In the genomic region with DNA sequence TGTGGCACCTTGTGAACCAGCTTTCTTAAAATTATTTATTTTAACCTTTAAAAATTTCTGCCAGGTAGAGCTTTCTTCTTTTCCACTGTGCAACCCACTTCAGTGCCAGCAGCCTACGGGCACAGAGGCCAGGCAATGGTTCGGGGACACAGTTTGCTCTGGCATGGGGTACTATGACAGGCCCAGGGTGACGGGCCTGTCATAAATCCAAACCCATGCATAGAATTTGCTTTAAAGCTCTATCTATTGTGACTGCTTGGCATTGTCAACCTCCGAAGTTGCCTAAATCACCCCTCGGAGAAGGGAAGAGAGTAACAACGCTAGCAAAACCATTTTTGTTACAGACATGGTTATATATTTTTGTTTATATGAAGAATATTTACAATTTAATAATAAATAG, we compare ENCODE assay signal across 8 cellular contexts. TPM values are rescaled to one million over a fixed set of nuclear protein-coding genes. Genes with fewer than 3 reads are reported as not detected.
DNase-seq lines count a peak whose midpoint lies in the region; ATAC-seq and TF ChIP-seq lines count a peak whose summit lies in the region.

No MANE protein-coding gene starts in this region.

- no peaks in the 10 kb centered on the region for H3K9me3 Mint-ChIP-seq in endodermal cell
- no peaks in the 10 kb centered on the region for H3K9me3 Mint-ChIP-seq in progenitor cell of endocrine pancreas (ENCODE audit: low read depth)

- peak overlapping the region; percentile 100 for H3K4me3 ChIP-seq in GM08714 (ENCODE audit: low read length)
- peak overlapping the region; percentile 69 for H3K4me3 ChIP-seq in NT2/D1 (ENCODE audit: insufficient read length, low read depth)
- peak overlapping the region; percentile 94 for H3K4me3 ChIP-seq in endodermal cell (ENCODE audit: low read length)

- DNase-seq in NT2/D1 (ENCODE audit: low read depth, low spot score) (no peak), endodermal cell (no peak), progenitor cell of endocrine pancreas (ENCODE audit: low spot score, unreplicated experiment) (no peak), OCI-M2 (lab: John Stamatoyannopoulos, UW; ENCODE audit: unreplicated experiment) (no peak), NCI-H524 treated with DMSO at 0.1 percent for 48 hours (lab: John Stamatoyannopoulos, UW) (no peak)
- no peak for DNase-seq in activated CD4-positive, CD25-positive, alpha-beta regulatory T cell treated with anti-CD3 and anti-CD28 coated beads, Interleukin-2, amount 50 U/mL, for 72 hours

- peaks cover 2% of the 10 kb centered on the region for H3K4me1 ChIP-seq in NT2/D1 (ENCODE audit: insufficient read depth, insufficient read length)
- H3K4me1 ChIP-seq in endodermal cell (ENCODE audit: control insufficient read depth, insufficient read depth, low read length): peaks cover 9% of the 10 kb centered on the region

- no peak for TF ChIP-seq CTCF in endodermal cell (conservative IDR thresholded peaks at IDR 0.05)
- TF ChIP-seq CTCF in progenitor cell of endocrine pancreas (IDR thresholded peaks at IDR 0.05; ENCODE audit: unreplicated experiment): no peak

- H3K36me3 ChIP-seq in NT2/D1 (ENCODE audit: insufficient read depth, insufficient read length, low read length) (peaks cover 53% of the 10 kb centered on the region), endodermal cell (ENCODE audit: control insufficient read depth, insufficient read depth, low read length) (peaks cover 38% of the 10 kb centered on the region)

- H3K27ac ChIP-seq in endodermal cell (ENCODE audit: low read depth, low read length): no peak overlapping the region

- H3K9ac ChIP-seq in NT2/D1 (ENCODE audit: insufficient read length, low read depth) (no peak overlapping the region), endodermal cell (ENCODE audit: extremely low read depth, low read length, poor library complexity, severe bottlenecking) (peak overlapping the region; percentile 92)

- H3K9me3 ChIP-seq in NT2/D1 (ENCODE audit: insufficient read depth, low read length) (no peaks in the 10 kb centered on the region), endodermal cell (ENCODE audit: control insufficient read depth, low read length) (no peaks in the 10 kb centered on the region)

- ATAC-seq in HG02759 (IDR thresholded peaks at IDR 0.05; ENCODE audit: unreplicated experiment): no peak

- 71 to 79% methylated on average over 3 to 6 of the region's 6 CpGs for WGBS in endodermal cell (ENCODE audit: insufficient coverage in 1 of 2, insufficient read length in 1 of 2), 2 experiments

- H3K27me3 Mint-ChIP-seq in endodermal cell (ENCODE audit: insufficient read depth) (peaks cover 4% of the 10 kb centered on the region), progenitor cell of endocrine pancreas (peaks cover 6% of the 10 kb centered on the region)

- peaks cover 32% of the 10 kb centered on the region for H3K36me3 Mint-ChIP-seq in endodermal cell (ENCODE audit: low read depth)
- H3K36me3 Mint-ChIP-seq in progenitor cell of endocrine pancreas (ENCODE audit: insufficient read depth): peaks cover 23% of the 10 kb centered on the region

- H3K4me1 Mint-ChIP-seq in endodermal cell (peaks cover 9% of the 10 kb centered on the region), progenitor cell of endocrine pancreas (ENCODE audit: low read depth) (peaks cover 13% of the 10 kb centered on the region)

- no peaks in the 10 kb centered on the region for H3K27me3 ChIP-seq in NT2/D1 (ENCODE audit: insufficient read depth, insufficient read length)
- H3K27me3 ChIP-seq in endodermal cell (ENCODE audit: control insufficient read depth, insufficient read depth, low read length, poor library complexity, severe bottlenecking): no peaks in the 10 kb centered on the region

- H3K27ac Mint-ChIP-seq in endodermal cell (no peak overlapping the region), progenitor cell of endocrine pancreas (no peak overlapping the region)

- H3K4me3 Mint-ChIP-seq in endodermal cell (peak overlapping the region; percentile 65), progenitor cell of endocrine pancreas (ENCODE audit: low read depth) (peak overlapping the region; percentile 80)

RNA-seq across cellular contexts. Expression of a gene that starts 1.5 kb away (rescaled TPM):
- total RNA-seq in endodermal cell (100 to 1,000 TPM; 108 to 152 TPM), progenitor cell of endocrine pancreas (252 and 273 TPM in 2 replicates)
- polyA plus RNA-seq in endodermal cell (2013, experiment 1 of 2): 336 TPM
- polyA plus RNA-seq in endodermal cell (2013, experiment 2 of 2): 282 TPM
